ENCODE assay signal across 1 cellular context in the genomic region with DNA sequence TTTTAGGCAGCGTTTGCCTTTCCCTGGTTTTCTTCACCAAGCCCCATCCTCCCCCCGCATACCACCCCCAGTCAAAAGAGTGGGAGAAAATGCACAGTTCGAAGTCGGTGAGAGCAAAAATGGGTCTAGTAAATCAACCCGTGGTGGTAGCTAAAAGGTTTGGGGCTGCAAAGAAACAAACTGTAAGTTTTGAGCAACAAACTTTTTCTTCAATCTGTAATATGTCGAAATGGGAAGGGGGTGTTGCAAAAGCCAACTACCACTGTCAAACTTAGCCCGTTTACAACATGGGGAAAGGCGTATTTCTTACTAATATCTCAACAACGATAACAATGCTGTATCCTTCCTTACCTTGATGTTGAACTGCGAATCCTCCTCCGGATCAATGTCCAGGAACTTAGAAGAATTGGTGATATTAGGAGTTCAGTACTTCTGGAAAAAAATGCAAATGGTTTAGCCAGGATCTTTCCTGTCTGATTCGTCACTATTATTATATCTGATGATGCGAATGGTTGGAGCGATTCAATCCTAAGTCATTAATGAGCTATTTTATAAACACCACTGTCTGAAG.
TF ChIP-seq lines count a peak whose summit lies in the region.

No MANE protein-coding gene starts in this region.

TF ChIP-seq in GM12878, 131 proteins besides CTCF, POLR2A, EP300 and RAD21:
- TF ChIP-seq PAX5 (IDR thresholded peaks at IDR 0.05; ENCODE audit: borderline replicate concordance, low read depth, low read length), result no peak
- TF ChIP-seq, protein P1, sequence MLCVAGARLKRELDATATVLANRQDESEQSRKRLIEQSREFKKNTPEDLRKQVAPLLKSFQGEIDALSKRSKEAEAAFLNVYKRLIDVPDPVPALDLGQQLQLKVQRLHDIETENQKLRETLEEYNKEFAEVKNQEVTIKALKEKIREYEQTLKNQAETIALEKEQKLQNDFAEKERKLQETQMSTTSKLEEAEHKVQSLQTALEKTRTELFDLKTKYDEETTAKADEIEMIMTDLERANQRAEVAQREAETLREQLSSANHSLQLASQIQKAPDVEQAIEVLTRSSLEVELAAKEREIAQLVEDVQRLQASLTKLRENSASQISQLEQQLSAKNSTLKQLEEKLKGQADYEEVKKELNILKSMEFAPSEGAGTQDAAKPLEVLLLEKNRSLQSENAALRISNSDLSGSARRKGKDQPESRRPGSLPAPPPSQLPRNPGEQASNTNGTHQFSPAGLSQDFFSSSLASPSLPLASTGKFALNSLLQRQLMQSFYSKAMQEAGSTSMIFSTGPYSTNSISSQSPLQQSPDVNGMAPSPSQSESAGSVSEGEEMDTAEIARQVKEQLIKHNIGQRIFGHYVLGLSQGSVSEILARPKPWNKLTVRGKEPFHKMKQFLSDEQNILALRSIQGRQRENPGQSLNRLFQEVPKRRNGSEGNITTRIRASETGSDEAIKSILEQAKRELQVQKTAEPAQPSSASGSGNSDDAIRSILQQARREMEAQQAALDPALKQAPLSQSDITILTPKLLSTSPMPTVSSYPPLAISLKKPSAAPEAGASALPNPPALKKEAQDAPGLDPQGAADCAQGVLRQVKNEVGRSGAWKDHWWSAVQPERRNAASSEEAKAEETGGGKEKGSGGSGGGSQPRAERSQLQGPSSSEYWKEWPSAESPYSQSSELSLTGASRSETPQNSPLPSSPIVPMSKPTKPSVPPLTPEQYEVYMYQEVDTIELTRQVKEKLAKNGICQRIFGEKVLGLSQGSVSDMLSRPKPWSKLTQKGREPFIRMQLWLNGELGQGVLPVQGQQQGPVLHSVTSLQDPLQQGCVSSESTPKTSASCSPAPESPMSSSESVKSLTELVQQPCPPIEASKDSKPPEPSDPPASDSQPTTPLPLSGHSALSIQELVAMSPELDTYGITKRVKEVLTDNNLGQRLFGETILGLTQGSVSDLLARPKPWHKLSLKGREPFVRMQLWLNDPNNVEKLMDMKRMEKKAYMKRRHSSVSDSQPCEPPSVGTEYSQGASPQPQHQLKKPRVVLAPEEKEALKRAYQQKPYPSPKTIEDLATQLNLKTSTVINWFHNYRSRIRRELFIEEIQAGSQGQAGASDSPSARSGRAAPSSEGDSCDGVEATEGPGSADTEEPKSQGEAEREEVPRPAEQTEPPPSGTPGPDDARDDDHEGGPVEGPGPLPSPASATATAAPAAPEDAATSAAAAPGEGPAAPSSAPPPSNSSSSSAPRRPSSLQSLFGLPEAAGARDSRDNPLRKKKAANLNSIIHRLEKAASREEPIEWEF (IDR thresholded peaks at IDR 0.05; ENCODE audit: insufficient replicate concordance, low read depth, low read length), result no peak
- TF ChIP-seq CHD4 (IDR thresholded peaks at IDR 0.05), result no peak
- no peak for TF ChIP-seq SMARCA5 (IDR thresholded peaks at IDR 0.05)
- TF ChIP-seq IRF4 (IDR thresholded peaks at IDR 0.05; ENCODE audit: low read depth, low read length), result no peak
- TF ChIP-seq NFIC (IDR thresholded peaks at IDR 0.05; ENCODE audit: low read depth, low read length), result no peak
- TF ChIP-seq JUND (IDR thresholded peaks at IDR 0.05; ENCODE audit: low read depth, low read length), result no peak
- TF ChIP-seq BMI1 (IDR thresholded peaks at IDR 0.05; ENCODE audit: borderline replicate concordance), result 0 out of 2 replicates have a peak, but pooled peaks have one; percentile 10
